In genomic region chr5:174560861-174561260, GRCh38 we compare ENCODE assay signal across 1 cellular context.
TF ChIP-seq lines count a peak whose summit lies in the region.

No MANE protein-coding gene starts in this region.

TF ChIP-seq in H1, 55 proteins besides CTCF, POLR2A, EP300 and RAD21 (continued from another document):
- TF ChIP-seq CHD7 (IDR thresholded peaks at IDR 0.05; ENCODE audit: insufficient replicate concordance, low read length) = no peak
- no peak for TF ChIP-seq TBP (IDR thresholded peaks at IDR 0.05; ENCODE audit: low read depth, low read length)
- TF ChIP-seq SUZ12 (IDR thresholded peaks at IDR 0.05; ENCODE audit: low read length) = no peak
- TF ChIP-seq KDM5A (IDR thresholded peaks at IDR 0.05; ENCODE audit: low read length) = no peak
- TF ChIP-seq TEAD4 (IDR thresholded peaks at IDR 0.05; ENCODE audit: low read depth, low read length) = no peak
- TF ChIP-seq EZH2 (IDR thresholded peaks at IDR 0.05; ENCODE audit: low read depth, low read length, severe bottlenecking) = no peak
